11 cellular contexts compared by ENCODE assay signal in the genomic region with DNA sequence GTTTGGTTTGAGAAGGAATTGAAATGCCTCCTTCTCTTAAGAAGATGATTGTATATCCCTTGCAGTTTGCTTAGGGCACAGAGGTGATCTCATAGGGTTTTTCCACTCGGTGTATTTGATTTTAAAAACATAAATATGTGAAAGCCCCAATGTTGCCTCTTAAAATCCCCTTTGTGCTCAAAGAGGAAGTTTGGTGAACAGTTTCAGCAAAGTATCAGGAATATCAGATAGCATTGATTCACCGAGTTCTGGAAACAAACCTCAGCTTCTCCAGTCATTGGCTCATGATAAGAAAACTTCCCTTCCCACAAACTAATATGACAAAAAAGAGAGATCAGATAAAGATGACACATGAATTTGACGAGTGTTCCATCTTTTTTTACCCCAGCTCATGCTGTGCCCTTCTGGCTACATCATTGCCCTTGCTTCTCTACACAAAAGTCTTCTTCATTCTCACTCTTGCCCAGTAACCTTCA. TPM values are rescaled to one million over a fixed set of nuclear protein-coding genes. Genes with fewer than 3 reads are reported as not detected.
DNase-seq lines count a peak whose midpoint lies in the region; ATAC-seq, FAIRE-seq and TF ChIP-seq lines count a peak whose summit lies in the region.
"Had no signal": no experiment of that assay in that cellular context is flagged by ENCODE, and none has a peak within 500 bp of the region (broad histone marks: within the 10 kb centered on the region; RNA-seq: fewer than 3 reads in every experiment).

No MANE protein-coding gene starts in this region.

- peak; percentile 68 for ATAC-seq in GM21529 (IDR thresholded peaks at IDR 0.05; ENCODE audit: unreplicated experiment)
- peak; percentile 73 for ATAC-seq in HG03457 (IDR thresholded peaks at IDR 0.05; ENCODE audit: unreplicated experiment)
- peak; percentile 91 for ATAC-seq in naive B cell (ENCODE audit: low read depth in 2 of 2)
- ATAC-seq: gastroesophageal sphincter had no signal

- FAIRE-seq in D721Med (lab: Jason Lieb, UNC) = no peak

- peaks cover 12% of the 10 kb centered on the region for H3K4me1 Mint-ChIP-seq in T-helper 2 cell treated with Interferon-gamma antibody and Interleukin-4, amounts not matched to agents 5 μg/mL and 100 μg/mL, for 36 hours (ENCODE audit: low read depth)
- H3K4me1 Mint-ChIP-seq in naive B cell = peaks cover 19 to 41% (median 31%) of the 10 kb centered on the region in 3 donors

- H3K4me1 ChIP-seq in esophagus squamous epithelium = no peaks in the 10 kb centered on the region
- H3K4me1 ChIP-seq: gastroesophageal sphincter had no signal

- 30 to 33% methylated on average over 3 of the region's 3 CpGs for WGBS in esophagus squamous epithelium, 2 donors

- H3K9me3 Mint-ChIP-seq in T-helper 2 cell treated with Interferon-gamma antibody and Interleukin-4, amounts not matched to agents 5 μg/mL and 100 μg/mL, for 36 hours = peaks cover 9% of the 10 kb centered on the region
- H3K9me3 Mint-ChIP-seq in naive B cell = peaks cover 3 to 26% (median 11%) of the 10 kb centered on the region in 7 donors

- TF ChIP-seq CTCF in esophagus squamous epithelium (IDR thresholded peaks at IDR 0.05) (no peak), D721Med (IDR thresholded peaks at IDR 0.05; ENCODE audit: insufficient read depth, missing control alignments) (no peak)

- peak overlapping the region; percentile 29 for H3K27ac Mint-ChIP-seq in T-helper 2 cell treated with Interferon-gamma antibody and Interleukin-4, amounts not matched to agents 5 μg/mL and 100 μg/mL, for 36 hours
- peak overlapping the region; percentile 24 to 99 (median 88) for H3K27ac Mint-ChIP-seq in naive B cell

- peak; percentile 23 for DNase-seq in T-helper 2 cell treated with Interferon-gamma antibody and Interleukin-4, amounts not matched to agents 5 μg/mL and 100 μg/mL, for 36 hours (ENCODE audit: low spot score)
- DNase-seq in T-helper 2 cell (no peak), naive B cell (no peak), esophagus squamous epithelium (lab: John Stamatoyannopoulos, UW) (no peak), D721Med (ENCODE audit: insufficient read length, low spot score) (no peak), OCI-M2 (lab: John Stamatoyannopoulos, UW; ENCODE audit: unreplicated experiment) (no peak)
- DNase-seq: 8988T, GF-D8 had no signal

- H3K36me3 ChIP-seq in esophagus squamous epithelium = no peaks in the 10 kb centered on the region
- H3K36me3 ChIP-seq: gastroesophageal sphincter had no signal

- H3K4me3 ChIP-seq in esophagus squamous epithelium = no peak overlapping the region
- H3K4me3 ChIP-seq: gastroesophageal sphincter had no signal

- intact Hi-C loops in esophagus squamous epithelium (cut with DNase I) = no loop called here

- no peak overlapping the region for H3K4me3 Mint-ChIP-seq in T-helper 2 cell treated with Interferon-gamma antibody and Interleukin-4, amounts not matched to agents 5 μg/mL and 100 μg/mL, for 36 hours
- H3K4me3 Mint-ChIP-seq in naive B cell = peak overlapping the region in 5 of 8 donors; percentile 1 to 68 (median 21)

- peaks cover 5% of the 10 kb centered on the region for H3K36me3 Mint-ChIP-seq in T-helper 2 cell treated with Interferon-gamma antibody and Interleukin-4, amounts not matched to agents 5 μg/mL and 100 μg/mL, for 36 hours (ENCODE audit: low read depth)
- H3K36me3 Mint-ChIP-seq in naive B cell = peaks cover 0 to 27% of the 10 kb centered on the region in 2 donors

- H3K27ac ChIP-seq in esophagus squamous epithelium = no peak overlapping the region
- H3K27ac ChIP-seq: gastroesophageal sphincter had no signal

- H3K27me3 Mint-ChIP-seq in T-helper 2 cell treated with Interferon-gamma antibody and Interleukin-4, amounts not matched to agents 5 μg/mL and 100 μg/mL, for 36 hours (ENCODE audit: low read depth) = no peaks in the 10 kb centered on the region
- peaks cover 0 to 19% (median 8%) of the 10 kb centered on the region in 3 donors for H3K27me3 Mint-ChIP-seq in naive B cell

- H3K27me3 ChIP-seq in esophagus squamous epithelium = no peaks in the 10 kb centered on the region

- no peak for TF ChIP-seq POLR2A in esophagus squamous epithelium (IDR thresholded peaks at IDR 0.05)

- H3K9me3 ChIP-seq in esophagus squamous epithelium = peaks cover 0 to 4% (median 0%) of the 10 kb centered on the region in 3 donors

RNA-seq across cellular contexts. Expression of gene SMNDC1, which starts 20.1 kb away (rescaled TPM):
- 10 to 100 TPM; 11.9 to 20.8 (median 15.9) TPM for polyA plus RNA-seq in naive B cell (ENCODE audit: low read depth in 6 of 6)
- total RNA-seq in esophagus squamous epithelium = 10 to 100 TPM in 2 of 4 donors, 1 to 10 TPM in 2; 9.5 to 13.9 (median 10.9) TPM
